11 cellular contexts compared by ENCODE assay signal in genomic region chr18:36295880-36296301, GRCh38. TPM values are rescaled to one million over a fixed set of nuclear protein-coding genes. Genes with fewer than 3 reads are reported as not detected.
DNase-seq lines count a peak whose midpoint lies in the region; ATAC-seq and TF ChIP-seq lines count a peak whose summit lies in the region.
"Had no signal": no experiment of that assay in that cellular context is flagged by ENCODE, and none has a peak within 500 bp of the region (broad histone marks: within the 10 kb centered on the region; RNA-seq: fewer than 3 reads in every experiment).

No MANE protein-coding gene starts in this region.

- H3K18ac ChIP-seq in neuronal stem cell (ENCODE audit: low read length), result no peak overlapping the region

- peaks cover 5% of the 10 kb centered on the region for H3K27me3 ChIP-seq in cardiac muscle cell
- peaks cover 0 to 5% (median 4%) of the 10 kb centered on the region in 3 experiments for H3K27me3 ChIP-seq in neuronal stem cell (ENCODE audit: control insufficient read depth in 3 of 3, insufficient read depth in 3 of 3, low read depth in 1 of 3, low read length in 3 of 3)
- H3K27me3 ChIP-seq: uterus had no signal

- no peak overlapping the region for H2BK5ac ChIP-seq in neuronal stem cell (ENCODE audit: low read length)

- no peak overlapping the region for H4K8ac ChIP-seq in neuronal stem cell (ENCODE audit: low read depth, low read length)

- H3K9me3 ChIP-seq in cardiac muscle cell (ENCODE audit: low read depth) (no peaks in the 10 kb centered on the region), neuronal stem cell (replicated peaks in 1 of 2; ENCODE audit: control insufficient read depth in 2 of 2, insufficient read depth in 1 of 2, low read depth in 1 of 2, low read length in 2 of 2) (peaks cover 0 to 15% of the 10 kb centered on the region in 2 donors)
- H3K9me3 ChIP-seq: uterus had no signal

- no peak overlapping the region for H2BK12ac ChIP-seq in neuronal stem cell (ENCODE audit: low read length)

- no peak overlapping the region for H2BK15ac ChIP-seq in neuronal stem cell (ENCODE audit: low read length)

- H2BK120ac ChIP-seq in neuronal stem cell (ENCODE audit: low read depth, low read length), result no peak overlapping the region

- H3K4me3 ChIP-seq in cardiac muscle cell, result peak overlapping the region; percentile 71
- peak overlapping the region in 1 of 2 donors; percentile 3 for H3K4me3 ChIP-seq in neuronal stem cell (ENCODE audit: low read length in 2 of 2)

- H4K91ac ChIP-seq in neuronal stem cell (ENCODE audit: low read depth, low read length, poor library complexity), result no peak overlapping the region

- no peaks in the 10 kb centered on the region for H3K36me3 ChIP-seq in cardiac muscle cell
- peaks cover 0 to 10% of the 10 kb centered on the region in 2 donors for H3K36me3 ChIP-seq in neuronal stem cell (replicated peaks in 1 of 2; ENCODE audit: control insufficient read depth in 2 of 2, insufficient read depth in 2 of 2, low read length in 2 of 2)
- H3K36me3 ChIP-seq: uterus had no signal

- H3K79me1 ChIP-seq in neuronal stem cell (ENCODE audit: low read depth, low read length), result no peaks in the 10 kb centered on the region

- no peak for DNase-seq in cardiac muscle cell (ENCODE audit: low read depth in 1 of 2, low spot score in 1 of 2)
- no peak for DNase-seq in cardiac septum (ENCODE audit: low spot score)
- no peak for DNase-seq in epithelial cell of prostate (ENCODE audit: low read depth, low spot score)
- DNase-seq in neuronal stem cell (ENCODE audit: low spot score), result no peak
- no peak for DNase-seq in iPS-NIHi7 (ENCODE audit: extremely low spot score)
- no peak for DNase-seq in iPS-NIHi11 (ENCODE audit: low spot score)
- no peak for DNase-seq in activated CD4-positive, alpha-beta T cell treated with anti-CD3 and anti-CD28 coated beads, Interleukin-2, amount 50 U/mL, for 48 hours
- DNase-seq: activated CD8-positive, alpha-beta memory T cell treated with anti-CD3 and anti-CD28 coated beads, Interleukin-2, amount 50 U/mL, for 48 hours; effector memory CD4-positive, alpha-beta T cell had no signal

- no peak overlapping the region for H3K14ac ChIP-seq in neuronal stem cell (ENCODE audit: low read length)

- WGBS in neuronal stem cell (ENCODE audit: extremely low coverage in 2 of 2, insufficient read length in 2 of 2, insufficient replicate concordance in 1 of 2), 2 donors, result no CpG with 5 or more reads among the region's 21 CpGs

- intact Hi-C loops in cardiac septum (cut with DNase I), result loop anchor here (2.0 to 10.0 kb wide), 5 partner anchors 71 to 369 kb away; no protein-coding TSS in a partner anchor

- ATAC-seq in HG02981 (IDR thresholded peaks at IDR 0.05; ENCODE audit: unreplicated experiment), result no peak

- H3K4me1 ChIP-seq in cardiac muscle cell (ENCODE audit: low read depth) (peaks cover 16% of the 10 kb centered on the region), neuronal stem cell (ENCODE audit: control insufficient read depth in 2 of 2, insufficient read depth in 1 of 2, low read depth in 1 of 2, low read length in 2 of 2) (peaks cover 8 to 9% of the 10 kb centered on the region in 2 donors)

- H3K4me2 ChIP-seq in neuronal stem cell (ENCODE audit: insufficient read depth, low read length, poor library complexity, severe bottlenecking), result no peak overlapping the region

- no peak overlapping the region for H2AFZ ChIP-seq in neuronal stem cell (ENCODE audit: low read length)

- no peak overlapping the region for H3K9ac ChIP-seq in neuronal stem cell (ENCODE audit: low read depth, low read length, poor library complexity)

- H2AK5ac ChIP-seq in neuronal stem cell (ENCODE audit: low read depth, low read length), result peak overlapping the region; percentile 36

- no peak overlapping the region for H3K23ac ChIP-seq in neuronal stem cell (ENCODE audit: low read depth, low read length, poor library complexity)

- TF ChIP-seq CTCF in cardiac muscle cell (IDR thresholded peaks at IDR 0.05; ENCODE audit: low read depth, low read length), result no peak

- H3K4ac ChIP-seq in neuronal stem cell (ENCODE audit: low read length), result no peak overlapping the region

- H3K27ac ChIP-seq in cardiac muscle cell (no peak overlapping the region), epithelial cell of prostate (peak overlapping the region; percentile 62), neuronal stem cell (replicated peaks; ENCODE audit: low read length) (no peak overlapping the region)

RNA-seq across cellular contexts. Expression of gene FHOD3, which starts 1.6 kb away (rescaled TPM):
- total RNA-seq in cardiac muscle cell (262 and 347 TPM in 2 replicates), cardiac septum (311 TPM)
- 127 and 129 TPM in 2 replicates for polyA plus RNA-seq in cardiac muscle cell
- polyA plus RNA-seq in neuronal stem cell (2013, experiment 1 of 2), result 32.6 TPM
- polyA plus RNA-seq in neuronal stem cell (2013, experiment 2 of 2), result 31.7 TPM
